In the genomic region with DNA sequence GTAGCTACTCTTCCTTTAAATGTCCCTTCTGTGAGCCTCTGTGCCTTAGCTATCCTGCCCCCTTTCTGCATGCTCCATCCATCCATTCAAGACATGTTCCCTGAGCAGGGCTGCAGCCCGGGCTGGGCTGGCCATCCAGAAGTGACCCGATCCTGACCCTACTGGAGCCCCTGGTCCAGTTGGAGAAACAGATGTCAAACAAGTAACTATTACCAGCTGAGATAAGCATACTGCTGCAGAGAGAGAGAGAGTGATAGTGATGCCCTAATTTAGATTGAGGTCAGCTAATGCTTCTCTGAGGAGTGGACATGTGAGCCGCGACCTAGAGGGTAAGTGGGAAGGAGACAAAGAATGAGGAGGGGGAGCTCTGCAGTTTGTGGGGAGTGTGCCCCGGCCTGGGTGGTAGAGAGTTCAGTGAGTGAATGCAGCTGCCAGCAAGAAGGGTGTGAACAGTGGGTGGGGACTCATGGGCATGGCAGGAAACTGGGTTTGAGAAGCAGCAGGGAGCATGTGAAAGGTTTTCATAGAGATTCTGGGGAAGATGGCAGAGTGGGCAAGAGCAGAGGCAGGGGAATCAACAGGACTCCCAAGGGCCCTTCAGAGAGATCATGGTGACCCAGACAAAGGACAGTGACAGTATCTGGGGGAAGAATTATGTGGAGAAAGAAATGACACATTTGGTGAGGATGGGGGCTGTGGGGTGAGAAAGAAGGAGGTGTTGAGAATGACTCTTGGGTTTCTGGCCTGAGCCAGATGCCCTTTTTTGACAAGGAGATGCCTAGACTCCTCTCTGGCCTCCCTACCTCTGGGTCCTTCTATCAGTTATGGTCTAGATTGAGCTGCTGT, we compare ENCODE assay signal across 17 cellular contexts.
"Had no signal": no experiment of that assay in that cellular context is flagged by ENCODE, and none has a peak within 500 bp of the region (broad histone marks: within the 10 kb centered on the region; RNA-seq: fewer than 3 reads in every experiment).

No MANE protein-coding gene starts in this region.

- ATAC-seq: activated naive CD4-positive, alpha-beta T cell treated with anti-CD3 and anti-CD28 coated beads, Interleukin-2, amount 50 U/mL, for 72 hours; body of pancreas; left ventricle myocardium superior; pancreas; stimulated activated naive B cell treated with anti-CD40 and anti-IgM and Interleukin-4, amounts not matched to agents 10 μg/mL and 1 μg/mL and 100 μg/mL, for 72 hours had no signal

- H3K4me2 ChIP-seq: neural progenitor cell had no signal

- H3K4me3 ChIP-seq: body of pancreas, esophagus muscularis mucosa, neural progenitor cell, pancreas had no signal

- H2AFZ ChIP-seq: neural progenitor cell had no signal

- H3K27ac ChIP-seq: body of pancreas, esophagus muscularis mucosa, neural progenitor cell, pancreas had no signal

- H3K9ac ChIP-seq: neural progenitor cell had no signal

- H3K36me3 ChIP-seq: esophagus muscularis mucosa, neural progenitor cell, pancreas had no signal

- H3K27me3 ChIP-seq: body of pancreas, esophagus muscularis mucosa, neural progenitor cell, pancreas had no signal

- H3K9me3 ChIP-seq: body of pancreas, esophagus muscularis mucosa, pancreas had no signal

- DNase-seq: activated effector memory CD4-positive, alpha-beta T cell treated with Interleukin-2 at 50 U/mL for 16 hours; activated T-cell treated with anti-CD3 and anti-CD28 coated beads, Interleukin-2, amount 50 U/mL, for 24 hours; amniotic stem cell; body of pancreas; central memory CD4-positive, alpha-beta T cell; cortex of kidney; effector CD4-positive, alpha-beta T cell; hippocampal formation; left ventricle myocardium superior; pancreas; stimulated activated naive B cell treated with anti-CD40 and anti-IgM and Interleukin-4, amounts not matched to agents 10 μg/mL and 1 μg/mL and 100 μg/mL, for 72 hours; substantia nigra; T-helper 9 cell; trophoblast cell had no signal
